1 cellular context compared by ENCODE assay signal in the genomic region with DNA sequence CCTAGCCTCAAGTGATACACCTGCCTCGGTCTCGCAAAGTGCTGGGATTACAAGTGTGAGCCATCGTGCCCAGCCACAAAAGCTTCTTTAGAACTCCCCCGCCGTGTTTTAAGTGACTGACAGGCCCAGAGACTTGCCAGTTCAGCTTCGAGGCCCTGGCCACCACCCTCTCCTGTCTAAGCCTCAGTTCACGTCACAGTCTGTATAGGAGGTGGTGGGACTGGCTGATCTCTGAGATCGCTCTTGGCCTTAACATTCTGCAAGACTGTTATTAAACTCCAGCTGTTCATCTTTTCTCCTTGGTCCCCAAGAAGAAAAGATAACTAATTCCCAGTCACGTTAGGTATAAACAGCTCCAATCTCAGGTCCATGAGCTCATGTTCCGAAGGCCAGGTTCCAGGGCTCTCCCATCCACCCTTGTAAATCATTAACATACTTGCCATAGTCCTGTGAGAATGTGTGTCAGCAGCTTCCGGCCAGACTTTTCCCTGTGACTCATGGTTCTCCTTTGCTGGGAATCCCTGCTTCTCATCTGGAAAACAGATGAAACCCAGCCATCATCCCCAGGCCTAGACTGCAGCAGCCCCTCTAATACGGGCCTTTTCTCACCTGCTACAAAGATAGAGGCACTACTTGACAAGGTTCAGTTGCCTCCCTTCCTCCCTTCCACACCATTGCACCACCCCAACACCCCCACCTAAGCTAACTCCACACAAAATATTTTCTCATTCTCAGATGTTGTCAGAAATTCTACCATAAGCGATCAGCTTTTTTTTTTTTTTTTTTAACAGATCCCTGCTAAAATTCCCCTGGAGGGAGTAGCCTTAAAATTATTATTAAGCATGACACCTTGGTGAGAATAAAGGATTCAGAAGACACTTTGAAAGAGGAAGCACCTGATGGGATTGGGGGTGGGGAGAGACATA.
TF ChIP-seq lines count a peak whose summit lies in the region.

No MANE protein-coding gene starts in this region.

TF ChIP-seq in SK-N-SH, 30 proteins besides CTCF, POLR2A, EP300 and RAD21 (continued from another document):
- TF ChIP-seq TAF1 (IDR thresholded peaks at IDR 0.05; ENCODE audit: borderline replicate concordance, low read depth, low read length) (no peak), MXI1 (IDR thresholded peaks at IDR 0.05; ENCODE audit: low read depth, low read length) (no peak), SIN3A (IDR thresholded peaks at IDR 0.05; ENCODE audit: borderline replicate concordance, low read depth, low read length) (peak; percentile 62; the same call in 1 of the 2 replicates), RXRA (IDR thresholded peaks at IDR 0.05; ENCODE audit: borderline replicate concordance, low read depth) (peak; percentile 28; the same call in 1 of the 2 replicates), MEF2A (IDR thresholded peaks at IDR 0.05; ENCODE audit: borderline replicate concordance, low read depth) (peak; percentile 23; the same call in 1 of the 2 replicates), RCOR1 (IDR thresholded peaks at IDR 0.05; ENCODE audit: low read length) (peak; percentile 63), TCF12 (IDR thresholded peaks at IDR 0.05) (peak; percentile 99), FOXM1 (IDR thresholded peaks at IDR 0.05; ENCODE audit: low read depth) (no peak), CHD2 (IDR thresholded peaks at IDR 0.05; ENCODE audit: low read length, partially characterized antibody) (peak; percentile 68), SMC3 (IDR thresholded peaks at IDR 0.05; ENCODE audit: low read depth, low read length) (no peak), ELF1 (IDR thresholded peaks at IDR 0.05) (no peak), POLR2AphosphoS5 (IDR thresholded peaks at IDR 0.05; ENCODE audit: low read depth, low read length) (peak; percentile 83), YY1 (IDR thresholded peaks at IDR 0.05; ENCODE audit: low read depth) (0 out of 2 replicates have a peak, but pooled peaks have one; percentile 17), RFX5 (IDR thresholded peaks at IDR 0.05; ENCODE audit: low read length) (no peak), JUND (IDR thresholded peaks at IDR 0.05) (peak; percentile 83; the same call in 1 of the 2 replicates), NFIC (IDR thresholded peaks at IDR 0.05; ENCODE audit: borderline replicate concordance) (peak; percentile 59; the same call in 1 of the 2 replicates), FOXJ3 (CRISPR knock-in tag; IDR thresholded peaks at IDR 0.05) (no peak)
- TF ChIP-seq, protein P1, sequence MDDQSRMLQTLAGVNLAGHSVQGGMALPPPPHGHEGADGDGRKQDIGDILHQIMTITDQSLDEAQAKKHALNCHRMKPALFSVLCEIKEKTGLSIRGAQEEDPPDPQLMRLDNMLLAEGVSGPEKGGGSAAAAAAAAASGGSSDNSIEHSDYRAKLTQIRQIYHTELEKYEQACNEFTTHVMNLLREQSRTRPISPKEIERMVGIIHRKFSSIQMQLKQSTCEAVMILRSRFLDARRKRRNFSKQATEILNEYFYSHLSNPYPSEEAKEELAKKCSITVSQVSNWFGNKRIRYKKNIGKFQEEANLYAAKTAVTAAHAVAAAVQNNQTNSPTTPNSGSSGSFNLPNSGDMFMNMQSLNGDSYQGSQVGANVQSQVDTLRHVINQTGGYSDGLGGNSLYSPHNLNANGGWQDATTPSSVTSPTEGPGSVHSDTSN (IDR thresholded peaks at IDR 0.05): peak; percentile 81
- TF ChIP-seq, protein P2, sequence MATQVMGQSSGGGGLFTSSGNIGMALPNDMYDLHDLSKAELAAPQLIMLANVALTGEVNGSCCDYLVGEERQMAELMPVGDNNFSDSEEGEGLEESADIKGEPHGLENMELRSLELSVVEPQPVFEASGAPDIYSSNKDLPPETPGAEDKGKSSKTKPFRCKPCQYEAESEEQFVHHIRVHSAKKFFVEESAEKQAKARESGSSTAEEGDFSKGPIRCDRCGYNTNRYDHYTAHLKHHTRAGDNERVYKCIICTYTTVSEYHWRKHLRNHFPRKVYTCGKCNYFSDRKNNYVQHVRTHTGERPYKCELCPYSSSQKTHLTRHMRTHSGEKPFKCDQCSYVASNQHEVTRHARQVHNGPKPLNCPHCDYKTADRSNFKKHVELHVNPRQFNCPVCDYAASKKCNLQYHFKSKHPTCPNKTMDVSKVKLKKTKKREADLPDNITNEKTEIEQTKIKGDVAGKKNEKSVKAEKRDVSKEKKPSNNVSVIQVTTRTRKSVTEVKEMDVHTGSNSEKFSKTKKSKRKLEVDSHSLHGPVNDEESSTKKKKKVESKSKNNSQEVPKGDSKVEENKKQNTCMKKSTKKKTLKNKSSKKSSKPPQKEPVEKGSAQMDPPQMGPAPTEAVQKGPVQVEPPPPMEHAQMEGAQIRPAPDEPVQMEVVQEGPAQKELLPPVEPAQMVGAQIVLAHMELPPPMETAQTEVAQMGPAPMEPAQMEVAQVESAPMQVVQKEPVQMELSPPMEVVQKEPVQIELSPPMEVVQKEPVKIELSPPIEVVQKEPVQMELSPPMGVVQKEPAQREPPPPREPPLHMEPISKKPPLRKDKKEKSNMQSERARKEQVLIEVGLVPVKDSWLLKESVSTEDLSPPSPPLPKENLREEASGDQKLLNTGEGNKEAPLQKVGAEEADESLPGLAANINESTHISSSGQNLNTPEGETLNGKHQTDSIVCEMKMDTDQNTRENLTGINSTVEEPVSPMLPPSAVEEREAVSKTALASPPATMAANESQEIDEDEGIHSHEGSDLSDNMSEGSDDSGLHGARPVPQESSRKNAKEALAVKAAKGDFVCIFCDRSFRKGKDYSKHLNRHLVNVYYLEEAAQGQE (IDR thresholded peaks at IDR 0.05; ENCODE audit: low read depth, low read length): 0 out of 2 replicates have a peak, but pooled peaks have one; percentile 41
- TF ChIP-seq, protein P3, sequence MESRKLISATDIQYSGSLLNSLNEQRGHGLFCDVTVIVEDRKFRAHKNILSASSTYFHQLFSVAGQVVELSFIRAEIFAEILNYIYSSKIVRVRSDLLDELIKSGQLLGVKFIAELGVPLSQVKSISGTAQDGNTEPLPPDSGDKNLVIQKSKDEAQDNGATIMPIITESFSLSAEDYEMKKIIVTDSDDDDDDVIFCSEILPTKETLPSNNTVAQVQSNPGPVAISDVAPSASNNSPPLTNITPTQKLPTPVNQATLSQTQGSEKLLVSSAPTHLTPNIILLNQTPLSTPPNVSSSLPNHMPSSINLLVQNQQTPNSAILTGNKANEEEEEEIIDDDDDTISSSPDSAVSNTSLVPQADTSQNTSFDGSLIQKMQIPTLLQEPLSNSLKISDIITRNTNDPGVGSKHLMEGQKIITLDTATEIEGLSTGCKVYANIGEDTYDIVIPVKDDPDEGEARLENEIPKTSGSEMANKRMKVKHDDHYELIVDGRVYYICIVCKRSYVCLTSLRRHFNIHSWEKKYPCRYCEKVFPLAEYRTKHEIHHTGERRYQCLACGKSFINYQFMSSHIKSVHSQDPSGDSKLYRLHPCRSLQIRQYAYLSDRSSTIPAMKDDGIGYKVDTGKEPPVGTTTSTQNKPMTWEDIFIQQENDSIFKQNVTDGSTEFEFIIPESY (IDR thresholded peaks at IDR 0.05; ENCODE audit: borderline replicate concordance, low read depth): peak; percentile 48; the same call in 1 of the 2 replicates
- TF ChIP-seq, protein P4, sequence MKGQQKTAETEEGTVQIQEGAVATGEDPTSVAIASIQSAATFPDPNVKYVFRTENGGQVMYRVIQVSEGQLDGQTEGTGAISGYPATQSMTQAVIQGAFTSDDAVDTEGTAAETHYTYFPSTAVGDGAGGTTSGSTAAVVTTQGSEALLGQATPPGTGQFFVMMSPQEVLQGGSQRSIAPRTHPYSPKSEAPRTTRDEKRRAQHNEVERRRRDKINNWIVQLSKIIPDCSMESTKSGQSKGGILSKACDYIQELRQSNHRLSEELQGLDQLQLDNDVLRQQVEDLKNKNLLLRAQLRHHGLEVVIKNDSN (IDR thresholded peaks at IDR 0.05; ENCODE audit: borderline replicate concordance, low read depth): no peak
TF ChIP-seq in SK-N-SH: peak in this region for 17.
